Comparison of ENCODE assay signal across 16 cellular contexts in the genomic region with DNA sequence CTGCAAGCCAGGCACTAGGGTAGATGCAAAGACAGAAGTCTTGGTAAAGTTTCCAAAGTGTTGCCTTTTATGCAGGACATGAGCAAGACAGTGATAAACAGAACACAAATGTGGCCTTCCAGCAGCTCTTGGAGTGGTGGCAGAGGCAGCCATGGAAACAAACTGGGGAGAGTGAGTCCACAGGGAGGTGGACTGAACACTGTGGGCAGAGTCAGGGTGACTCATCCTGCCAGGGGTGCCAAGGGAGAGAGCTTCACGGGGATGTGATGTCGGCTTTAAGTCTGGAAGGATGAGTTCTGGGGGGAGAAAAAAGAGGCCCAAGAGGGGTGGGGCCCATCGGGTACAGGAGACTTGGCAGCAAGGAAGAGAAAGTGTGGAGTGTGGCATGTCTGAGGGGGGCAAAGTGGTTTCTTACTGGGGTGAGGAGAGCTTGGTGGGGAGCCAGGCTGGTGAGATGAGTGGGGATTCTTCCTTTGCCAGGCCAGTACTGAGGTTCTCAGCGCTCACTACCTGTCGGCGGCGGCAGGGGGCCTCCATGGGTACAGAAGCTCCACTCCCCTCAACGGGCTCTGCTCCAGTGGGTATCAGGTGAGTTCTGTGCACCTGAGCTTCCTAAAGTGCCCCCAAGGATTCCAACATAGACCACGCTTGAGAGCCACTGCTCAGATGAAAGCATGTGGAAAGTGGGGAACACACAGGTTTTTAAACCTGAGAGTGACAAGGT. TPM values are rescaled to one million over a fixed set of nuclear protein-coding genes. Genes with fewer than 3 reads are reported as not detected.
DNase-seq lines count a peak whose midpoint lies in the region; ATAC-seq, FAIRE-seq and TF ChIP-seq lines count a peak whose summit lies in the region.
"Had no signal": no experiment of that assay in that cellular context is flagged by ENCODE, and none has a peak within 500 bp of the region (broad histone marks: within the 10 kb centered on the region; RNA-seq: fewer than 3 reads in every experiment).

No MANE protein-coding gene starts in this region.

- no peaks in the 10 kb centered on the region for H3K36me3 Mint-ChIP-seq in astrocyte (ENCODE audit: low read depth, unreplicated experiment)
- H3K36me3 Mint-ChIP-seq: activated naive CD4-positive, alpha-beta T cell treated with anti-CD3 and anti-CD28 coated beads, Interleukin-2, amount 50 U/mL, for 72 hours had no signal

- peaks cover 4% of the 10 kb centered on the region for H3K4me1 ChIP-seq in astrocyte (ENCODE audit: insufficient read depth, low read length)

- no peak overlapping the region for H3K27ac ChIP-seq in astrocyte (ENCODE audit: low read depth, low read length)
- H3K27ac ChIP-seq: Peyer's patch, prostate gland had no signal

- no peak overlapping the region for H3K9ac ChIP-seq in astrocyte (ENCODE audit: low read length)

- peaks cover 6% of the 10 kb centered on the region for H3K4me1 Mint-ChIP-seq in astrocyte (ENCODE audit: low read depth, unreplicated experiment)

- H3K27me3 Mint-ChIP-seq in astrocyte (ENCODE audit: low read depth, unreplicated experiment) = peaks cover 47% of the 10 kb centered on the region

- no peaks in the 10 kb centered on the region for H3K9me3 ChIP-seq in astrocyte (ENCODE audit: insufficient read depth, low read depth, low read length)
- H3K9me3 ChIP-seq: Peyer's patch, prostate gland had no signal

- peak; percentile 87 for DNase-seq in COLO829 (ENCODE audit: low spot score)
- peak; percentile 74 for DNase-seq in HT1080 (ENCODE audit: low read depth)
- DNase-seq in astrocyte (ENCODE audit: low read depth) = no peak
- DNase-seq in kidney tubule cell (ENCODE audit: low spot score) = peak; percentile 68
- DNase-seq in mucosa of gallbladder (ENCODE audit: low spot score) = no peak
- DNase-seq in activated T-cell treated with anti-CD3 and anti-CD28 coated beads for 4 hours = no peak
- DNase-seq: GDM1; NCI-H1417 treated with DMSO at 0.1 percent for 48 hours; Peyer's patch; stimulated activated CD4-positive, alpha-beta T cell treated with anti-CD3 and anti-CD28 coated beads, Interleukin-4, amount 100 ng/mL, for 4 hours; stimulated activated naive CD4-positive, alpha-beta T cell treated with Interleukin-2 at 50 U/mL for 16 hours had no signal

- TF ChIP-seq CTCF in astrocyte (IDR thresholded peaks at IDR 0.05; ENCODE audit: insufficient read depth, low read depth, low read length) = no peak

- H3K4me3 ChIP-seq in astrocyte (ENCODE audit: insufficient read depth, low read depth, low read length) = no peak overlapping the region
- H3K4me3 ChIP-seq: Peyer's patch, prostate gland had no signal

- no peaks in the 10 kb centered on the region for H3K9me3 Mint-ChIP-seq in astrocyte (ENCODE audit: unreplicated experiment)
- H3K9me3 Mint-ChIP-seq: activated naive CD4-positive, alpha-beta T cell treated with anti-CD3 and anti-CD28 coated beads, Interleukin-2, amount 50 U/mL, for 72 hours had no signal

- no peaks in the 10 kb centered on the region for H4K20me1 ChIP-seq in astrocyte (ENCODE audit: insufficient read depth, low read length)

- H3K27me3 ChIP-seq in astrocyte (ENCODE audit: insufficient read depth, low read length) = peaks cover 8% of the 10 kb centered on the region
- H3K27me3 ChIP-seq: Peyer's patch had no signal

- H2AFZ ChIP-seq in astrocyte (ENCODE audit: low read depth, low read length) = peak overlapping the region; percentile 33

- no peaks in the 10 kb centered on the region for H3K79me2 ChIP-seq in astrocyte (ENCODE audit: insufficient read depth, low read length)

- no peak for FAIRE-seq in astrocyte (lab: Jason Lieb, UNC)

- H3K4me2 ChIP-seq in astrocyte (ENCODE audit: low read length) = no peak overlapping the region

- no peak for ATAC-seq in HG03039 (IDR thresholded peaks at IDR 0.05; ENCODE audit: unreplicated experiment)
- no peak for ATAC-seq in GM18868 (IDR thresholded peaks at IDR 0.05; ENCODE audit: unreplicated experiment)
- ATAC-seq: activated naive CD4-positive, alpha-beta T cell treated with anti-CD3 and anti-CD28 coated beads, Interleukin-2, amount 50 U/mL, for 72 hours; esophagus mucosa had no signal

- no peaks in the 10 kb centered on the region for H3K36me3 ChIP-seq in astrocyte (ENCODE audit: insufficient read depth, low read length)
- H3K36me3 ChIP-seq: Peyer's patch, prostate gland had no signal

- no peak overlapping the region for H3K4me3 Mint-ChIP-seq in astrocyte (ENCODE audit: unreplicated experiment)

- H3K27ac Mint-ChIP-seq in astrocyte (ENCODE audit: unreplicated experiment) = no peak overlapping the region
- H3K27ac Mint-ChIP-seq: activated naive CD4-positive, alpha-beta T cell treated with anti-CD3 and anti-CD28 coated beads, Interleukin-2, amount 50 U/mL, for 72 hours had no signal

RNA-seq across cellular contexts. Expression of gene KIAA0040, which starts 41.8 kb away (rescaled TPM):
- total RNA-seq in HT1080 (2014; rRNA removed; shearing (Covaris generic)) = not detected in 2 replicates
- 0.09 and 0.21 TPM in 2 replicates for polyA plus RNA-seq in HT1080 (2015; cell fraction: cytosol; rRNA removed)
- polyA plus RNA-seq in HT1080 (2015; cell fraction: nucleus; rRNA removed) = 0.17 and 0.35 TPM in 2 replicates
- total RNA-seq in astrocyte (5.0 and 5.2 TPM in 2 replicates), mucosa of gallbladder (16.1 TPM)

Comparison
In these comparisons a context has a peak if more than half of its experiments do, and no peak if none do; other contexts are left out.
1. DNase-seq: peak in COLO829 (single experiment), HT1080 (single experiment) and kidney tubule cell (single experiment); none in astrocyte (single experiment), mucosa of gallbladder (single experiment) and activated T-cell treated with anti-CD3 and anti-CD28 coated beads for 4 hours (single experiment).